In the genomic region with DNA sequence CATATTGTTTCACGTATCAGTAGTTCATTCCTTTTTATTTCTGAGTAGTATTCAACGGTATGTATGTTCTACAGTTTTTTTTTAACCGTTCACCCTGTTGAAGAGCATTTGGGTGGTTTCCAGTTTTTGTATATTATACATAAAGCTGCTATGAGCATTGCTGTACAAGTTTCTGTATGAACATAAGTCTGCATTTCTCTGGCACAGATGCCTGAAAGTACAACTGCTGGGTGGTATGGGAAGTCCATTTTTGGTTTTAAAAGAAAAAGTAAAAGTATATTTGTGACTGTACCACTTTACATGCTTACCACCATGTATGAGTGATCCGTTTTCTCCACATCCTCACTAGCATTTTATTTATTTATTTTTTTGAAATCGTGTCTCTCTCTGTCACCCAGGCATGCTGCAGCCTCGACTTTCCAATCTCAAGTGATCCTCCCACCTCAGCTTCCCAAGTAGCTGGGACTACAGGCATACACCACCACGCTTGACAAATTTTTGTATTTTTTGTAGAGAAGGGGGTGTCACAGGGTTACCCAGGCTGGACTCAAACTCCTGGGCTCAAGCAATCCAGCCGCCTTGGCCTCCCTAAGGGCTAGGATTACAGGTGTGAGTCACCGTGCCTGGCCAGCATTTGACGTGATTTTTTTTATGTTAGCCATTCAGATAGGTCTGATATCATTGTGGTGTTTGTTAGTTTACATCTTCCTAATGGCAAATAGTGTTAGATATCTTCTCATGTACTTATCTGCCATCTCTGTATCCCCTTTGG, we compare ENCODE assay signal across 14 cellular contexts.
DNase-seq lines count a peak whose midpoint lies in the region; ATAC-seq and TF ChIP-seq lines count a peak whose summit lies in the region.
"Had no signal": no experiment of that assay in that cellular context is flagged by ENCODE, and none has a peak within 500 bp of the region (broad histone marks: within the 10 kb centered on the region; RNA-seq: fewer than 3 reads in every experiment).

No MANE protein-coding gene starts in this region.

- no peak overlapping the region for H3K4me3 Mint-ChIP-seq in stimulated activated naive B cell treated with anti-CD40 and anti-IgM and Interleukin-4, amounts not matched to agents 10 μg/mL and 1 μg/mL and 100 μg/mL, for 72 hours

- H3K4me1 Mint-ChIP-seq in stimulated activated naive B cell treated with anti-CD40 and anti-IgM and Interleukin-4, amounts not matched to agents 10 μg/mL and 1 μg/mL and 100 μg/mL, for 72 hours: peaks cover 0 to 1% of the 10 kb centered on the region in 2 donors

- no peak overlapping the region for H3K4me2 ChIP-seq in DND-41 (ENCODE audit: insufficient read depth, low read length)

- no peak overlapping the region for H3K9ac ChIP-seq in DND-41 (ENCODE audit: low read depth, low read length)

- H3K9me3 Mint-ChIP-seq in stimulated activated naive B cell treated with anti-CD40 and anti-IgM and Interleukin-4, amounts not matched to agents 10 μg/mL and 1 μg/mL and 100 μg/mL, for 72 hours: no peaks in the 10 kb centered on the region

- no peaks in the 10 kb centered on the region for H4K20me1 ChIP-seq in DND-41 (ENCODE audit: insufficient read depth, low read length)

- DNase-seq in DND-41 (no peak), HK-2 (ENCODE audit: unreplicated experiment) (peak; percentile 26), NCI-H69 (lab: John Stamatoyannopoulos, UW) (no peak), HuH-7.5 (ENCODE audit: low spot score) (no peak), iPS-NIHi7 (ENCODE audit: extremely low spot score) (no peak)
- no peak for DNase-seq in stimulated activated naive B cell treated with anti-CD40 and anti-IgM and Interleukin-4, amounts not matched to agents 10 μg/mL and 1 μg/mL and 100 μg/mL, for 72 hours
- DNase-seq: activated effector memory CD4-positive, alpha-beta T cell treated with Interleukin-2 at 50 U/mL for 16 hours; GOT3; kidney glomerular epithelial cell; NCI-H2029; stimulated activated CD8-positive, alpha-beta memory T cell treated with anti-CD3 and anti-CD28 coated beads, Interleukin-4, amount 100 ng/mL, for 48 hours had no signal

- no peak overlapping the region for H3K27ac Mint-ChIP-seq in stimulated activated naive B cell treated with anti-CD40 and anti-IgM and Interleukin-4, amounts not matched to agents 10 μg/mL and 1 μg/mL and 100 μg/mL, for 72 hours

- H3K9me3 ChIP-seq in DND-41 (ENCODE audit: insufficient read depth, low read length, severe bottlenecking): no peaks in the 10 kb centered on the region

- no peak overlapping the region for H3K4me3 ChIP-seq in DND-41 (ENCODE audit: low read depth in 1 of 2, low read length in 2 of 2)

- no peaks in the 10 kb centered on the region for H3K36me3 Mint-ChIP-seq in stimulated activated naive B cell treated with anti-CD40 and anti-IgM and Interleukin-4, amounts not matched to agents 10 μg/mL and 1 μg/mL and 100 μg/mL, for 72 hours

- H3K27ac ChIP-seq in DND-41 (ENCODE audit: low read length): no peak overlapping the region
- H3K27ac ChIP-seq: C4-2B had no signal

- H3K4me1 ChIP-seq in DND-41 (ENCODE audit: insufficient read depth, low read length): peaks cover 71% of the 10 kb centered on the region

- TF ChIP-seq CTCF in DND-41 (IDR thresholded peaks at IDR 0.05; ENCODE audit: borderline replicate concordance, extremely low read depth, low read length, poor library complexity, severe bottlenecking): no peak

- H3K79me2 ChIP-seq in DND-41 (ENCODE audit: insufficient read depth, low read length): no peaks in the 10 kb centered on the region

- ATAC-seq in DND-41 (ENCODE audit: insufficient read depth, low read depth) (no peak), GM19351 (IDR thresholded peaks at IDR 0.05; ENCODE audit: unreplicated experiment) (peak; percentile 57), HG02798 (IDR thresholded peaks at IDR 0.05; ENCODE audit: poor library complexity, unreplicated experiment) (peak; percentile 83)
- ATAC-seq in stimulated activated naive B cell treated with anti-CD40 and anti-IgM and Interleukin-4, amounts not matched to agents 10 μg/mL and 1 μg/mL and 100 μg/mL, for 72 hours (replicated peaks): no peak

- no peaks in the 10 kb centered on the region for H3K36me3 ChIP-seq in DND-41 (ENCODE audit: insufficient read depth, low read length)

- peaks cover 28 to 54% of the 10 kb centered on the region in 2 donors for H3K27me3 Mint-ChIP-seq in stimulated activated naive B cell treated with anti-CD40 and anti-IgM and Interleukin-4, amounts not matched to agents 10 μg/mL and 1 μg/mL and 100 μg/mL, for 72 hours

- 0 out of 2 replicates have a peak overlapping the region, but pooled peaks have one; percentile 5 for H2AFZ ChIP-seq in DND-41 (ENCODE audit: low read depth, low read length)

- no peaks in the 10 kb centered on the region for H3K27me3 ChIP-seq in DND-41 (ENCODE audit: insufficient read depth, low read length, poor library complexity)

Comparison
In these comparisons a context has a peak if more than half of its experiments do, and no peak if none do; other contexts are left out.
1. ATAC-seq: peak in GM19351 (single experiment) and HG02798 (single experiment); none in DND-41 (single experiment) and stimulated activated naive B cell treated with anti-CD40 and anti-IgM and Interleukin-4, amounts not matched to agents 10 μg/mL and 1 μg/mL and 100 μg/mL, for 72 hours (0 of 2).